Comparison of ENCODE assay signal across 20 cellular contexts in genomic region chr2:175449616-175450015, GRCh38.
"Had no signal": no experiment of that assay in that cellular context is flagged by ENCODE, and none has a peak within 500 bp of the region (broad histone marks: within the 10 kb centered on the region; RNA-seq: fewer than 3 reads in every experiment).

No MANE protein-coding gene starts in this region.

- H3K4me1 ChIP-seq: colonic mucosa, gastrocnemius medialis, sigmoid colon, testis, tibial nerve, upper lobe of right lung, vagina had no signal

- H3K27ac Mint-ChIP-seq: endodermal cell; immature natural killer cell; naive thymus-derived CD4-positive, alpha-beta T cell; stimulated activated naive B cell treated with anti-CD40 and anti-IgM and Interleukin-4, amounts not matched to agents 10 μg/mL and 1 μg/mL and 100 μg/mL, for 72 hours had no signal

- H3K27me3 Mint-ChIP-seq: stimulated activated naive CD8-positive, alpha-beta T cell treated with anti-CD3 and anti-CD28 coated beads, Interleukin-15, amount 100 ng/mL, for 72 hours had no signal

- H3K27ac ChIP-seq: colonic mucosa, gastrocnemius medialis, neutrophil, sigmoid colon, skin epidermis, testis, tibial nerve, upper lobe of right lung, vagina had no signal

- ATAC-seq: gastrocnemius medialis; left colon; naive thymus-derived CD4-positive, alpha-beta T cell; stimulated activated naive B cell treated with anti-CD40 and anti-IgM and Interleukin-4, amounts not matched to agents 10 μg/mL and 1 μg/mL and 100 μg/mL, for 72 hours; stimulated activated naive CD8-positive, alpha-beta T cell treated with anti-CD3 and anti-CD28 coated beads, Interleukin-15, amount 100 ng/mL, for 72 hours; upper lobe of right lung had no signal

- H3K4me1 Mint-ChIP-seq: immature natural killer cell; stimulated activated naive B cell treated with anti-CD40 and anti-IgM and Interleukin-4, amounts not matched to agents 10 μg/mL and 1 μg/mL and 100 μg/mL, for 72 hours; stimulated activated naive CD8-positive, alpha-beta T cell treated with anti-CD3 and anti-CD28 coated beads, Interleukin-15, amount 100 ng/mL, for 72 hours had no signal

- H3K36me3 ChIP-seq: colonic mucosa, gastrocnemius medialis, neutrophil, sigmoid colon, tibial nerve, upper lobe of right lung, vagina had no signal

- H3K9me3 ChIP-seq: colonic mucosa, gastrocnemius medialis, neutrophil, sigmoid colon, testis, tibial nerve, upper lobe of right lung, vagina had no signal

- H3K4me3 ChIP-seq: colonic mucosa, gastrocnemius medialis, sigmoid colon, skin epidermis, testis, tibial nerve, upper lobe of right lung, vagina had no signal

- H3K36me3 Mint-ChIP-seq: immature natural killer cell; naive thymus-derived CD4-positive, alpha-beta T cell; stimulated activated naive B cell treated with anti-CD40 and anti-IgM and Interleukin-4, amounts not matched to agents 10 μg/mL and 1 μg/mL and 100 μg/mL, for 72 hours had no signal

- H3K27me3 ChIP-seq: colonic mucosa, gastrocnemius medialis, neutrophil, sigmoid colon, testis, tibial nerve, upper lobe of right lung, vagina had no signal

- H3K9me3 Mint-ChIP-seq: endodermal cell; immature natural killer cell; stimulated activated naive B cell treated with anti-CD40 and anti-IgM and Interleukin-4, amounts not matched to agents 10 μg/mL and 1 μg/mL and 100 μg/mL, for 72 hours had no signal

- H3K4me3 Mint-ChIP-seq: endodermal cell; immature natural killer cell; naive thymus-derived CD4-positive, alpha-beta T cell; stimulated activated naive B cell treated with anti-CD40 and anti-IgM and Interleukin-4, amounts not matched to agents 10 μg/mL and 1 μg/mL and 100 μg/mL, for 72 hours; stimulated activated naive CD8-positive, alpha-beta T cell treated with anti-CD3 and anti-CD28 coated beads, Interleukin-15, amount 100 ng/mL, for 72 hours had no signal

- DNase-seq: colonic mucosa; dermis blood vessel endothelial cell; endodermal cell; gastrocnemius medialis; immature natural killer cell; left colon; mammary epithelial cell; naive thymus-derived CD4-positive, alpha-beta T cell; posterior cingulate gyrus; sigmoid colon; stimulated activated CD4-positive, alpha-beta T cell treated with anti-CD3 and anti-CD28 coated beads, Interleukin-2, amount 100 ng/mL, for 24 hours; stimulated activated CD4-positive, alpha-beta T cell treated with anti-CD3 and anti-CD28 coated beads, Interleukin-4, amount 100 ng/mL, for 4 hours; stimulated activated naive B cell treated with anti-CD40 and anti-IgM and Interleukin-4, amounts not matched to agents 10 μg/mL and 1 μg/mL and 100 μg/mL, for 72 hours; stimulated activated naive CD8-positive, alpha-beta T cell treated with anti-CD3 and anti-CD28 coated beads, Interleukin-15, amount 100 ng/mL, for 72 hours; testis; upper lobe of right lung had no signal
